ENCODE assay signal across 11 cellular contexts in genomic region chr2:65072181-65072970, GRCh38. TPM values are rescaled to one million over a fixed set of nuclear protein-coding genes. Genes with fewer than 3 reads are reported as not detected.
A peak's percentile ranks its signal among the peaks of the same experiment; 100 is the strongest.
DNase-seq lines count a peak whose midpoint lies in the region; ATAC-seq and TF ChIP-seq lines count a peak whose summit lies in the region.
"Had no signal": no experiment of that assay in that cellular context is flagged by ENCODE, and none has a peak within 500 bp of the region (broad histone marks: within the 10 kb centered on the region; RNA-seq: fewer than 3 reads in every experiment).

No MANE protein-coding gene starts in this region.

- no peaks in the 10 kb centered on the region for H3K27me3 Mint-ChIP-seq in activated T-helper 1 cell treated with anti-CD3 and anti-CD28 coated beads, Interleukin-12 subunit alpha, Interleukin-12 subunit beta, Interleukin-2, Interleukin-4 antibody, amounts not matched to agents 30 ng/mL and 10 ng/mL and 1 ng/mL, durations not matched to agents 14 hours and 24 hours and 36 hours (ENCODE audit: insufficient read depth)

- H3K27ac Mint-ChIP-seq in activated T-helper 1 cell treated with anti-CD3 and anti-CD28 coated beads, Interleukin-12 subunit alpha, Interleukin-12 subunit beta, Interleukin-2, Interleukin-4 antibody, amounts not matched to agents 30 ng/mL and 10 ng/mL and 1 ng/mL, durations not matched to agents 14 hours and 24 hours and 36 hours, result no peak overlapping the region

- intact Hi-C loops in esophagus muscularis mucosa (cut with DNase I), result loop anchor here (5.0 kb wide), 1 partner anchor 55 kb away; no protein-coding TSS in a partner anchor
- intact Hi-C loops in activated T-helper 1 cell treated with anti-CD3 and anti-CD28 coated beads, Interleukin-12 subunit alpha, Interleukin-12 subunit beta, Interleukin-2, Interleukin-4 antibody, amounts not matched to agents 30 ng/mL and 10 ng/mL and 1 ng/mL, durations not matched to agents 14 hours and 24 hours and 36 hours (cut with micrococcal nuclease), result no loop called here

- WGBS in esophagus muscularis mucosa, result 92% methylated on average over 18 of the region's 20 CpGs

- no peak for TF ChIP-seq CTCF in esophagus muscularis mucosa (IDR thresholded peaks at IDR 0.05)

- H3K36me3 ChIP-seq in esophagus muscularis mucosa, result peaks cover 5 to 61% (median 35%) of the 10 kb centered on the region in 4 donors

- H3K9me3 ChIP-seq in esophagus muscularis mucosa, result no peaks in the 10 kb centered on the region

- no peak overlapping the region for H3K4me3 ChIP-seq in esophagus muscularis mucosa

- peak; percentile 45 for ATAC-seq in GM18499 (IDR thresholded peaks at IDR 0.05; ENCODE audit: insufficient read depth, unreplicated experiment)
- peak; percentile 83 for ATAC-seq in GM19351 (IDR thresholded peaks at IDR 0.05; ENCODE audit: unreplicated experiment)
- peak; percentile 60 for ATAC-seq in HG02981 (IDR thresholded peaks at IDR 0.05; ENCODE audit: unreplicated experiment)
- no peak for ATAC-seq in HG03571 (IDR thresholded peaks at IDR 0.05; ENCODE audit: unreplicated experiment)

- no peak overlapping the region for H3K4me3 Mint-ChIP-seq in activated T-helper 1 cell treated with anti-CD3 and anti-CD28 coated beads, Interleukin-12 subunit alpha, Interleukin-12 subunit beta, Interleukin-2, Interleukin-4 antibody, amounts not matched to agents 30 ng/mL and 10 ng/mL and 1 ng/mL, durations not matched to agents 14 hours and 24 hours and 36 hours

- H3K4me1 ChIP-seq in esophagus muscularis mucosa, result peaks cover 70 to 85% (median 77%) of the 10 kb centered on the region in 4 donors

- H3K27ac ChIP-seq in esophagus muscularis mucosa (replicated peaks in 1 of 4), result peak overlapping the region in 3 of 4 donors; percentile 5 to 70 (median 67)
- H3K27ac ChIP-seq: KMS-11 had no signal

- TF ChIP-seq POLR2A in esophagus muscularis mucosa (IDR thresholded peaks at IDR 0.05; ENCODE audit: low read depth), result no peak

- no peaks in the 10 kb centered on the region for H3K9me3 Mint-ChIP-seq in activated T-helper 1 cell treated with anti-CD3 and anti-CD28 coated beads, Interleukin-12 subunit alpha, Interleukin-12 subunit beta, Interleukin-2, Interleukin-4 antibody, amounts not matched to agents 30 ng/mL and 10 ng/mL and 1 ng/mL, durations not matched to agents 14 hours and 24 hours and 36 hours

- H3K36me3 Mint-ChIP-seq in activated T-helper 1 cell treated with anti-CD3 and anti-CD28 coated beads, Interleukin-12 subunit alpha, Interleukin-12 subunit beta, Interleukin-2, Interleukin-4 antibody, amounts not matched to agents 30 ng/mL and 10 ng/mL and 1 ng/mL, durations not matched to agents 14 hours and 24 hours and 36 hours (ENCODE audit: low read depth), result peaks cover 7% of the 10 kb centered on the region

- no peak for TF ChIP-seq EP300 in esophagus muscularis mucosa (IDR thresholded peaks at IDR 0.05)

- peaks cover 22% of the 10 kb centered on the region for H3K4me1 Mint-ChIP-seq in activated T-helper 1 cell treated with anti-CD3 and anti-CD28 coated beads, Interleukin-12 subunit alpha, Interleukin-12 subunit beta, Interleukin-2, Interleukin-4 antibody, amounts not matched to agents 30 ng/mL and 10 ng/mL and 1 ng/mL, durations not matched to agents 14 hours and 24 hours and 36 hours (ENCODE audit: low read depth)

- no peaks in the 10 kb centered on the region for H3K27me3 ChIP-seq in esophagus muscularis mucosa

- DNase-seq in esophagus muscularis mucosa (ENCODE audit: extremely low spot score) (no peak), NCI-H1417 treated with DMSO at 0.1 percent for 48 hours (lab: John Stamatoyannopoulos, UW) (no peak)
- DNase-seq in activated T-helper 1 cell treated with anti-CD3 and anti-CD28 coated beads, Interleukin-12 subunit alpha, Interleukin-12 subunit beta, Interleukin-2, Interleukin-4 antibody, amounts not matched to agents 30 ng/mL and 10 ng/mL and 1 ng/mL, durations not matched to agents 14 hours and 24 hours and 36 hours (ENCODE audit: low spot score), result no peak
- DNase-seq: activated CD4-positive, CD25-positive, alpha-beta regulatory T cell treated with anti-CD3 and anti-CD28 coated beads, Interleukin-2, amount 50 U/mL, for 72 hours; DMS 273 treated with DMSO at 0.1 percent for 48 hours; stimulated activated CD4-positive, alpha-beta T cell treated with anti-CD3 and anti-CD28 coated beads, Interleukin-4, amount 100 ng/mL, for 4 hours had no signal

RNA-seq across cellular contexts. Expression of gene CEP68, which starts 16.2 kb away (rescaled TPM):
- 10 to 100 TPM; 21.6 to 39.3 (median 28.6) TPM for total RNA-seq in esophagus muscularis mucosa
- total RNA-seq in activated T-helper 1 cell treated with anti-CD3 and anti-CD28 coated beads, Interleukin-12 subunit alpha, Interleukin-12 subunit beta, Interleukin-2, Interleukin-4 antibody, amounts not matched to agents 30 ng/mL and 10 ng/mL and 1 ng/mL, durations not matched to agents 14 hours and 24 hours and 36 hours, result 4.0 and 5.5 TPM in 2 replicates

RNA-seq across cellular contexts. Expression of gene RAB1A, which starts 57.5 kb away (rescaled TPM):
- 10 to 100 TPM; 72.1 to 91.4 (median 86.0) TPM for total RNA-seq in esophagus muscularis mucosa
- 73.4 and 81.6 TPM in 2 replicates for total RNA-seq in activated T-helper 1 cell treated with anti-CD3 and anti-CD28 coated beads, Interleukin-12 subunit alpha, Interleukin-12 subunit beta, Interleukin-2, Interleukin-4 antibody, amounts not matched to agents 30 ng/mL and 10 ng/mL and 1 ng/mL, durations not matched to agents 14 hours and 24 hours and 36 hours
